ENCODE assay signal across 23 cellular contexts in the genomic region with DNA sequence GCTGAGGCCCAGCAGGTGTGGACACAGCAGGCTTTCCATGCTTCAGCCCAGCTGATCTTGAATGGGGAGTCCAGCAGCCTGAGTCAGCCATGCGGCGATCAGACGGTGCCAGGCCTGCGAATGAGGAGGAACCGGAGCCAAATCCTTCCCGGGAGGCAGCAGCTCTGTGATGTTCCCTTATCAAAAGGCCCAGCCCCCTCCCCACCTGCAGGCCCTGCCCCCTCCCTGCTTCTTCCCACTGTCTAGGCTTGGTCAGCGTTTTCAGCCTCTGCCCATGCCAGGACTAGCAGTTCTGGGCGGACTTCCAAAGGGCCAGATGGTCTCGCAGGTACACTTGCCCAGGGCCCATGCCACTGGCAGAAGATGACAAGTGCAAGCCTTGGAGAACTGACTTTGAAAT.
DNase-seq lines count a peak whose midpoint lies in the region; ATAC-seq and TF ChIP-seq lines count a peak whose summit lies in the region.
"Had no signal": no experiment of that assay in that cellular context is flagged by ENCODE, and none has a peak within 500 bp of the region (broad histone marks: within the 10 kb centered on the region; RNA-seq: fewer than 3 reads in every experiment).

No MANE protein-coding gene starts in this region.

- no peak overlapping the region for H3K27ac Mint-ChIP-seq in activated naive CD8-positive, alpha-beta T cell treated with anti-CD3 and anti-CD28 coated beads, Interleukin-2, amount 50 U/mL, for 24 hours
- H3K27ac Mint-ChIP-seq: CD8-positive, alpha-beta T cell; GM23338; T-helper 2 cell treated with Interferon-gamma antibody and Interleukin-4, amounts not matched to agents 5 μg/mL and 100 μg/mL, for 36 hours had no signal

- 82 to 88% methylated on average over 8 to 9 of the region's 9 CpGs for whole genome bisulfite sequencing in testis, 2 donors

- no peaks in the 10 kb centered on the region for H3K9me3 ChIP-seq in testis
- H3K9me3 ChIP-seq: A549; BLaER1 treated with 17β-estradiol and CSF1 and Interleukin-3, amounts not matched to agents 10 nM and 100 nM; Peyer's patch had no signal

- H3K4me3 Mint-ChIP-seq in activated naive CD8-positive, alpha-beta T cell treated with anti-CD3 and anti-CD28 coated beads, Interleukin-2, amount 50 U/mL, for 24 hours = no peak overlapping the region
- H3K4me3 Mint-ChIP-seq: CD8-positive, alpha-beta T cell; GM23338; T-helper 2 cell treated with Interferon-gamma antibody and Interleukin-4, amounts not matched to agents 5 μg/mL and 100 μg/mL, for 36 hours had no signal

- H3K4me1 ChIP-seq in testis = no peaks in the 10 kb centered on the region
- H3K4me1 ChIP-seq: A549, Peyer's patch had no signal

- no peak overlapping the region for H3K27ac ChIP-seq in testis
- H3K27ac ChIP-seq: A549; BLaER1 treated with 17β-estradiol and CSF1 and Interleukin-3, amounts not matched to agents 10 nM and 100 nM; Peyer's patch; SK-N-MC had no signal

- H3K4me1 Mint-ChIP-seq in activated naive CD8-positive, alpha-beta T cell treated with anti-CD3 and anti-CD28 coated beads, Interleukin-2, amount 50 U/mL, for 24 hours = no peaks in the 10 kb centered on the region

- H3K36me3 Mint-ChIP-seq in activated naive CD8-positive, alpha-beta T cell treated with anti-CD3 and anti-CD28 coated beads, Interleukin-2, amount 50 U/mL, for 24 hours (ENCODE audit: low read depth) = no peaks in the 10 kb centered on the region
- H3K36me3 Mint-ChIP-seq: CD8-positive, alpha-beta T cell had no signal

- H3K27me3 Mint-ChIP-seq in activated naive CD8-positive, alpha-beta T cell treated with anti-CD3 and anti-CD28 coated beads, Interleukin-2, amount 50 U/mL, for 24 hours = no peaks in the 10 kb centered on the region

- intact Hi-C loops in testis (cut with DNase I; ENCODE audit: low total_unique reads) = no loop called here
- intact Hi-C loops in head of caudate nucleus (cut with DNase I) = no loop called here

- ATAC-seq in activated naive CD8-positive, alpha-beta T cell treated with anti-CD3 and anti-CD28 coated beads, Interleukin-2, amount 50 U/mL, for 24 hours = no peak
- ATAC-seq: A549; CD8-positive, alpha-beta T cell; GM23338; HCT116; Right ventricle myocardium inferior had no signal

- DNase-seq in DMS 273 treated with DMSO at 0.1 percent for 48 hours (lab: John Stamatoyannopoulos, UW) (peak; percentile 41), NCI-H1092 treated with DMSO at 0.1 percent for 48 hours (lab: John Stamatoyannopoulos, UW) (peak; percentile 77), NCI-H69 (lab: John Stamatoyannopoulos, UW) (peak; percentile 45), cerebellum (ENCODE audit: low spot score) (peak; percentile 91), testis (no peak), head of caudate nucleus (no peak), germinal center (ENCODE audit: low spot score) (no peak)
- DNase-seq in activated naive CD8-positive, alpha-beta T cell treated with anti-CD3 and anti-CD28 coated beads, Interleukin-2, amount 50 U/mL, for 24 hours = no peak
- DNase-seq: CD8-positive, alpha-beta T cell; DND-41; NCI-H1417; NCI-H2107; NCI-H226; NCI-H524 treated with DMSO at 0.1 percent for 48 hours; NK-92 treated with Interleukin-12 subunit alpha and Interleukin-12 subunit beta, amount 100 ng/mL, for 24 hours; Peyer's patch had no signal

- TF ChIP-seq POLR2A in testis (IDR thresholded peaks at IDR 0.05) = no peak

- TF ChIP-seq CTCF in testis (IDR thresholded peaks at IDR 0.05) = no peak

- H3K9me3 Mint-ChIP-seq in activated naive CD8-positive, alpha-beta T cell treated with anti-CD3 and anti-CD28 coated beads, Interleukin-2, amount 50 U/mL, for 24 hours = no peaks in the 10 kb centered on the region
- H3K9me3 Mint-ChIP-seq: CD8-positive, alpha-beta T cell; GM23338; T-helper 2 cell treated with Interferon-gamma antibody and Interleukin-4, amounts not matched to agents 5 μg/mL and 100 μg/mL, for 36 hours had no signal

- H3K27me3 ChIP-seq in testis = no peaks in the 10 kb centered on the region
- H3K27me3 ChIP-seq: BLaER1 treated with 17β-estradiol and CSF1 and Interleukin-3, amounts not matched to agents 10 nM and 100 nM; Peyer's patch had no signal

- H3K36me3 ChIP-seq in testis (ENCODE audit: low read depth, missing control alignments) = no peaks in the 10 kb centered on the region
- H3K36me3 ChIP-seq: BLaER1 treated with 17β-estradiol and CSF1 and Interleukin-3, amounts not matched to agents 10 nM and 100 nM; Peyer's patch had no signal

- H3K4me3 ChIP-seq in testis = no peak overlapping the region
- H3K4me3 ChIP-seq: A549; BLaER1 treated with 17β-estradiol and CSF1 and Interleukin-3, amounts not matched to agents 10 nM and 100 nM; GM23338; Peyer's patch; SK-N-MC had no signal

Comparison
In these comparisons a context has a peak if more than half of its experiments do, and no peak if none do; other contexts are left out.
1. DNase-seq: peak in DMS 273 treated with DMSO at 0.1 percent for 48 hours (single experiment), NCI-H1092 treated with DMSO at 0.1 percent for 48 hours (single experiment), NCI-H69 (single experiment) and cerebellum (single experiment); none in testis (single experiment), head of caudate nucleus (0 of 42), activated naive CD8-positive, alpha-beta T cell treated with anti-CD3 and anti-CD28 coated beads, Interleukin-2, amount 50 U/mL, for 24 hours (single experiment) and germinal center (single experiment).